Comparison of ENCODE assay signal across 7 cellular contexts in genomic region chr17:58487589-58488427, GRCh38. TPM values are rescaled to one million over a fixed set of nuclear protein-coding genes. Genes with fewer than 3 reads are reported as not detected.
DNase-seq lines count a peak whose midpoint lies in the region; ATAC-seq, FAIRE-seq and TF ChIP-seq lines count a peak whose summit lies in the region.

Gene HSF5, minus strand, starts transcription at chr17:58488408. Its CDS starts 134 bp downstream, at chr17:58488274.

- no peak within 1 kb of the TSS for H3K23ac ChIP-seq in IMR-90 (ENCODE audit: low read depth, low read length)
- H3K23ac ChIP-seq in mesendoderm (ENCODE audit: low read length): no peak within 1 kb of the TSS

- in situ Hi-C loops in IMR-90 (cut with MboI; ENCODE audit: low sequenced_read_pairs): no loop called here

- H3K4ac ChIP-seq in IMR-90 (ENCODE audit: low read depth, low read length): no peak within 1 kb of the TSS
- H3K4ac ChIP-seq in mesendoderm (ENCODE audit: low read depth, low read length): no peak within 1 kb of the TSS

- no peak within 1 kb of the TSS for H3K9ac ChIP-seq in IMR-90 (ENCODE audit: low read depth, low read length)
- no peak within 1 kb of the TSS for H3K9ac ChIP-seq in mesendoderm (ENCODE audit: low read length)

- peak within 1 kb of the TSS; percentile 24 for H3K27ac Mint-ChIP-seq in activated naive CD4-positive, alpha-beta T cell treated with anti-CD3 and anti-CD28 coated beads, Interleukin-2, amount 10 ng/mL, durations not matched to agents 7 days and 5 days

- H3K36me3 ChIP-seq in IMR-90 (ENCODE audit: control insufficient read depth, insufficient read depth, low read length): peaks cover 33% of the 10 kb centered on the region
- no peaks in the 10 kb centered on the region for H3K36me3 ChIP-seq in testis (ENCODE audit: low read depth, missing control alignments)
- peaks cover 20% of the 10 kb centered on the region for H3K36me3 ChIP-seq in MG63
- peaks cover 2% of the 10 kb centered on the region for H3K36me3 ChIP-seq in mesendoderm (ENCODE audit: control insufficient read depth, insufficient read depth, low read length)

- no peaks in the 10 kb centered on the region for H3K27me3 Mint-ChIP-seq in activated naive CD4-positive, alpha-beta T cell treated with anti-CD3 and anti-CD28 coated beads, Interleukin-2, amount 10 ng/mL, durations not matched to agents 7 days and 5 days

- no peak for TF ChIP-seq RAD21 in IMR-90 (IDR thresholded peaks at IDR 0.05; ENCODE audit: low read length)

- H2AK5ac ChIP-seq in IMR-90 (ENCODE audit: low read depth, low read length) (no peak within 1 kb of the TSS), mesendoderm (ENCODE audit: low read length) (no peak within 1 kb of the TSS)

- H2AFZ ChIP-seq in IMR-90 (replicated peaks; ENCODE audit: low read length, poor library complexity): peak within 1 kb of the TSS; percentile 23

- H3K27me3 ChIP-seq in IMR-90 (ENCODE audit: control insufficient read depth, insufficient read depth, low read length) (no peaks in the 10 kb centered on the region), mononuclear cell (ENCODE audit: insufficient read depth, low read length) (no peaks in the 10 kb centered on the region), testis (no peaks in the 10 kb centered on the region), MG63 (0 out of 2 replicates have a peak, but pooled peaks cover 2% of the 10 kb centered on the region), mesendoderm (ENCODE audit: insufficient read depth, low read length, poor library complexity) (no peaks in the 10 kb centered on the region)

- H2BK120ac ChIP-seq in IMR-90 (ENCODE audit: low read depth, low read length) (no peak within 1 kb of the TSS), mesendoderm (ENCODE audit: low read depth, low read length) (no peak within 1 kb of the TSS)

- H3K14ac ChIP-seq in IMR-90 (replicated peaks; ENCODE audit: low read depth, low read length): no peak within 1 kb of the TSS

- H2BK15ac ChIP-seq in IMR-90 (ENCODE audit: low read depth, low read length) (no peak within 1 kb of the TSS), mesendoderm (replicated peaks; ENCODE audit: low read depth) (no peak within 1 kb of the TSS)

- H2BK20ac ChIP-seq in IMR-90 (ENCODE audit: low read depth, low read length): no peak within 1 kb of the TSS

- POLR2A ChIA-PET in IMR-90 (lab: Charles Lee; ENCODE audit: unreplicated experiment): no interaction called here

- no peak within 1 kb of the TSS for H3K4me3 Mint-ChIP-seq in activated naive CD4-positive, alpha-beta T cell treated with anti-CD3 and anti-CD28 coated beads, Interleukin-2, amount 10 ng/mL, durations not matched to agents 7 days and 5 days

- H3K9me3 Mint-ChIP-seq in activated naive CD4-positive, alpha-beta T cell treated with anti-CD3 and anti-CD28 coated beads, Interleukin-2, amount 10 ng/mL, durations not matched to agents 7 days and 5 days: no peaks in the 10 kb centered on the region

- H3K4me1 ChIP-seq in IMR-90 (ENCODE audit: control insufficient read depth, insufficient read depth, low read length) (no peaks in the 10 kb centered on the region), mononuclear cell (ENCODE audit: insufficient read depth, low read length) (peaks cover 15% of the 10 kb centered on the region), testis (peaks cover 21% of the 10 kb centered on the region), mesendoderm (ENCODE audit: control insufficient read depth, low read depth, low read length) (no peaks in the 10 kb centered on the region)

- dilution Hi-C loops in IMR-90 (cut with HindIII; ENCODE audit: low sequenced_read_pairs, unreplicated experiment): no loop called here

- no peak within 1 kb of the TSS for H3K56ac ChIP-seq in IMR-90 (ENCODE audit: extremely low read depth, insufficient read depth, low read length)
- H3K56ac ChIP-seq in mesendoderm (ENCODE audit: low read length): no peak within 1 kb of the TSS

- H3K36me3 Mint-ChIP-seq in activated naive CD4-positive, alpha-beta T cell treated with anti-CD3 and anti-CD28 coated beads, Interleukin-2, amount 10 ng/mL, durations not matched to agents 7 days and 5 days: peaks cover 36% of the 10 kb centered on the region

- H3K4me3 ChIP-seq in IMR-90 (ENCODE audit: insufficient read depth, low read depth, low read length) (no peak within 1 kb of the TSS), mononuclear cell (ENCODE audit: low read length) (peak within 1 kb of the TSS; percentile 20), testis (peak within 1 kb of the TSS; percentile 51 to 55), MG63 (no peak within 1 kb of the TSS), mesendoderm (ENCODE audit: low read length) (no peak within 1 kb of the TSS)

- H3K79me1 ChIP-seq in IMR-90 (ENCODE audit: low read depth in 1 of 2, low read length in 2 of 2): no peaks in the 10 kb centered on the region
- H3K79me1 ChIP-seq in mesendoderm (ENCODE audit: low read length): no peaks in the 10 kb centered on the region

- no peaks in the 10 kb centered on the region for H4K20me1 ChIP-seq in IMR-90 (ENCODE audit: insufficient read depth, low read length)

- no TSS peak for BruUV-seq in IMR-90 (replicated peaks; lab: Mats Ljungman, UMichigan)

- H2BK5ac ChIP-seq in IMR-90 (ENCODE audit: low read depth, low read length, poor library complexity, severe bottlenecking) (no peak within 1 kb of the TSS), mesendoderm (ENCODE audit: low read length) (no peak within 1 kb of the TSS)

- H3K4me2 ChIP-seq in IMR-90 (ENCODE audit: low read depth, low read length) (no peak within 1 kb of the TSS), mesendoderm (ENCODE audit: low read length) (no peak within 1 kb of the TSS)

- intact Hi-C loops in IMR-90 (cut with micrococcal nuclease): no loop called here
- intact Hi-C loops in testis (cut with DNase I; ENCODE audit: low total_unique reads): no loop called here

- H3K9me3 ChIP-seq in IMR-90 (ENCODE audit: control insufficient read depth, insufficient read depth, low read length) (no peaks in the 10 kb centered on the region), mononuclear cell (ENCODE audit: low read depth, low read length) (no peaks in the 10 kb centered on the region), testis (no peaks in the 10 kb centered on the region), MG63 (no peaks in the 10 kb centered on the region)

- H4K5ac ChIP-seq in IMR-90 (ENCODE audit: low read depth, low read length) (no peak within 1 kb of the TSS), mesendoderm (ENCODE audit: low read length) (no peak within 1 kb of the TSS)

- no peak for ATAC-seq in IMR-90 (ENCODE audit: low read depth)

- H3K9me1 ChIP-seq in IMR-90 (ENCODE audit: insufficient read depth, low read length): no peaks in the 10 kb centered on the region; the same call in 1 of the 2 replicates

- CTCF ChIA-PET in IMR-90 (lab: Yijun Ruan, JAX): no interaction called here
- CTCF ChIA-PET in activated naive CD4-positive, alpha-beta T cell treated with anti-CD3 and anti-CD28 coated beads, Interleukin-2, amount 10 ng/mL, durations not matched to agents 7 days and 5 days (lab: Charles Lee): interaction anchor here (0.9 to 1.6 kb wide), 4 partner anchors 9 to 238 kb away, joined by 3 to 5 read pairs (median 4); partner anchors contain the start of gene MPO

- H3K18ac ChIP-seq in IMR-90 (ENCODE audit: low read depth, low read length) (no peak within 1 kb of the TSS), mesendoderm (ENCODE audit: low read length) (no peak within 1 kb of the TSS)

- DNase-seq in IMR-90 (no peak), testis (peak; percentile 51), MG63 (no peak), mesendoderm (no peak), D721Med (ENCODE audit: insufficient read length, low spot score) (no peak)
- DNase-seq in activated naive CD4-positive, alpha-beta T cell treated with anti-CD3 and anti-CD28 coated beads, Interleukin-2, amount 10 ng/mL, durations not matched to agents 7 days and 5 days: peak; percentile 79

- no peak for TF ChIP-seq CTCF in IMR-90 (conservative IDR thresholded peaks at IDR 0.05; ENCODE audit: low read depth, low read length)
- no peak for TF ChIP-seq CTCF in testis (IDR thresholded peaks at IDR 0.05)
- no peak for TF ChIP-seq CTCF in D721Med (IDR thresholded peaks at IDR 0.05; ENCODE audit: insufficient read depth, missing control alignments)

- H2AK9ac ChIP-seq in IMR-90 (replicated peaks; ENCODE audit: low read depth, low read length, poor library complexity): no peak within 1 kb of the TSS

- TF ChIP-seq POLR2A in IMR-90 (IDR thresholded peaks at IDR 0.05; ENCODE audit: low read depth, low read length): no peak
- no peak for TF ChIP-seq POLR2A in testis (IDR thresholded peaks at IDR 0.05)

- H4K8ac ChIP-seq in IMR-90 (ENCODE audit: low read depth in 2 of 2, low read length in 2 of 2): no peak within 1 kb of the TSS
- H4K8ac ChIP-seq in mesendoderm (ENCODE audit: low read depth, low read length): no peak within 1 kb of the TSS

- H3K27ac ChIP-seq in IMR-90 (ENCODE audit: insufficient read depth, low read length) (no peak within 1 kb of the TSS), testis (peak within 1 kb of the TSS; percentile 79 to 80), mesendoderm (ENCODE audit: low read depth, low read length) (no peak within 1 kb of the TSS)

- 51% methylated on average over 26 of the region's 98 CpGs; no CpG with 5 or more reads in 1 of the 2 experiments for WGBS in IMR-90 (ENCODE audit: extremely low coverage in 2 of 2, insufficient read length in 1 of 2), 2 experiments
- WGBS in testis, 2 donors: 63 to 72% methylated on average over 41 to 66 of the region's 98 CpGs
- no CpG with 5 or more reads among the region's 98 CpGs for WGBS in mesendoderm (ENCODE audit: extremely low coverage, insufficient coverage, low lambda C conversion rate)

- no peak for FAIRE-seq in D721Med (lab: Jason Lieb, UNC)

- no peak within 1 kb of the TSS for H4K91ac ChIP-seq in IMR-90 (ENCODE audit: insufficient read depth, low read depth, low read length)

- no peaks in the 10 kb centered on the region for H3K79me2 ChIP-seq in mesendoderm (ENCODE audit: control insufficient read depth, insufficient read depth, low read length)

- peaks cover 7% of the 10 kb centered on the region for H3K4me1 Mint-ChIP-seq in activated naive CD4-positive, alpha-beta T cell treated with anti-CD3 and anti-CD28 coated beads, Interleukin-2, amount 10 ng/mL, durations not matched to agents 7 days and 5 days

RNA-seq across cellular contexts. Expression of gene HSF5, which starts in this region (rescaled TPM):
- not detected in 2 replicates for total RNA-seq in IMR-90 (2012; rRNA removed)
- polyA plus RNA-seq in IMR-90 (2012; rRNA removed): not detected in 2 replicates
- not detected in 2 replicates for polyA plus RNA-seq in IMR-90 (2012; cell fraction: cytosol; rRNA removed)
- not detected in 2 replicates for polyA plus RNA-seq in IMR-90 (2012; cell fraction: nucleus; rRNA removed; ENCODE audit: low replicate concordance)
- total RNA-seq in mononuclear cell: 1.7 TPM
- 10 to 100 TPM; 40.0 to 57.8 TPM for total RNA-seq in testis
- polyA plus RNA-seq in testis (ENCODE audit: insufficient read depth, low read depth, low replicate concordance): 119 TPM
- total RNA-seq in MG63 (2014; rRNA removed; shearing (Covaris generic); ENCODE audit: low replicate concordance): not detected in 2 replicates
- polyA plus RNA-seq in mesendoderm (2013, experiment 1 of 2): not detected
- polyA plus RNA-seq in mesendoderm (2013, experiment 2 of 2): not detected

Comparison
In these comparisons a context has a peak if more than half of its experiments do, and no peak if none do; other contexts are left out.
1. RNA of gene HSF5 (total RNA-seq): 40.0 to 57.8 TPM in testis; 1.7 TPM in mononuclear cell (single experiment), not detected in IMR-90 and not detected in MG63; every median in the first group is over 10 times any median in the second.
2. RNA of gene HSF5 (polyA plus RNA-seq): 119 TPM in testis (single experiment); not detected in IMR-90; every median in the first group is over 100 times any median in the second.
3. DNase-seq: peak in activated naive CD4-positive, alpha-beta T cell treated with anti-CD3 and anti-CD28 coated beads, Interleukin-2, amount 10 ng/mL, durations not matched to agents 7 days and 5 days (single experiment) and testis (single experiment); none in IMR-90 (single experiment), MG63 (single experiment), mesendoderm (single experiment) and D721Med (single experiment).
4. H3K27ac ChIP-seq: peak in testis (2 of 2); none in IMR-90 (single experiment) and mesendoderm (single experiment).
5. H3K4me3 ChIP-seq: peak in mononuclear cell (single experiment) and testis (2 of 2); none in IMR-90 (single experiment), MG63 (single experiment) and mesendoderm (single experiment).